29 cellular contexts compared by ENCODE assay signal in the genomic region with DNA sequence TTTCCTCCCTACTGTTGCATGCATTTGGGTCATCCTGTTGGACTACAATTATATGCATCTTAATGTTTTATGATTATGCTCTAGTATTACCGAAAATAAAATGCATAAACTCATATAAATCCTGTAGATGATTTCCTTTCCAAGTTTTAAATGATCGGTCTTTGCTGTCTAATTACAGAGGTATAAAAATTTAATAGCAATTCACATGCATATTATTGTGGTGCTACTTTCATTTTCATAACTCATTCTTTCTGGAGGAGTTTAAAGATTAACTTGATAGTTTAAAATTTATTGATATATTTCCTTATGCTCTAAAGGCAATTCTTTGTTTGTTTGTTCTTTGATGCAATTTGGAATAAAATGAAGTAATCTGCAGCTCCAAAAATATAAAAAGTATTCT.
"Had no signal": no experiment of that assay in that cellular context is flagged by ENCODE, and none has a peak within 500 bp of the region (broad histone marks: within the 10 kb centered on the region; RNA-seq: fewer than 3 reads in every experiment).

No MANE protein-coding gene starts in this region.

- ATAC-seq: naive thymus-derived CD8-positive, alpha-beta T cell; natural killer cell treated with Interleukin-12 subunit alpha and Interleukin-12 subunit beta and Interleukin-15 and Interleukin-18, amount 100 ng/mL, for 72 hours; psoas muscle; right cardiac atrium; right lobe of liver; stimulated activated memory B cell treated with anti-CD40 and anti-IgM and Interleukin-4, amounts not matched to agents 10 μg/mL and 1 μg/mL and 100 μg/mL, for 72 hours; stimulated activated naive CD8-positive, alpha-beta T cell treated with anti-CD3 and anti-CD28 coated beads, Interleukin-15, amount 100 ng/mL, for 72 hours; stimulated activated naive CD8-positive, alpha-beta T cell treated with anti-CD3 and anti-CD28 coated beads, Interleukin-15, Interleukin-2, amounts not matched to agents 100 U/mL and 50 U/mL, for 24 hours; upper lobe of right lung had no signal

- H3K27me3 ChIP-seq: neutrophil, right lobe of liver, sigmoid colon, spleen, suprapubic skin, testis, tibial artery, transverse colon, upper lobe of right lung, uterus had no signal

- DNase-seq: naive thymus-derived CD8-positive, alpha-beta T cell; nephron progenitor cell; nucleus accumbens; posterior cingulate gyrus; psoas muscle; right cardiac atrium; right lobe of liver; sigmoid colon; spleen; stimulated activated CD4-positive, alpha-beta T cell treated with anti-CD3 and anti-CD28 coated beads, Interleukin-12 subunit alpha, Interleukin-12 subunit beta, amount 100 ng/mL, for 4 hours; stimulated activated CD4-positive, alpha-beta T cell treated with anti-CD3 and anti-CD28 coated beads, Interleukin-1b, Interleukin-23, amount 100 ng/mL, for 48 hours; stimulated activated CD4-positive, alpha-beta T cell treated with anti-CD3 and anti-CD28 coated beads, Interleukin-4, amount 100 ng/mL, for 1 hour; stimulated activated CD4-positive, alpha-beta T cell treated with anti-CD3 and anti-CD28 coated beads, Interleukin-4, amount 100 ng/mL, for 4 hours; stimulated activated CD8-positive, alpha-beta memory T cell treated with anti-CD3 and anti-CD28 coated beads, Interleukin-4, amount 100 ng/mL, for 48 hours; stimulated activated naive CD4-positive, alpha-beta T cell; stimulated activated naive CD8-positive, alpha-beta T cell treated with anti-CD3 and anti-CD28 coated beads, Interleukin-15, amount 100 ng/mL, for 72 hours; stimulated activated naive CD8-positive, alpha-beta T cell treated with anti-CD3 and anti-CD28 coated beads, Interleukin-15, Interleukin-2, amounts not matched to agents 100 U/mL and 50 U/mL, for 24 hours; substantia nigra; testis; tibial artery; transverse colon; upper lobe of right lung; uterus had no signal

- H3K36me3 ChIP-seq: neutrophil, right lobe of liver, sigmoid colon, spleen, suprapubic skin, tibial artery, transverse colon, upper lobe of right lung, uterus had no signal

- H3K9me3 ChIP-seq: neutrophil, psoas muscle, right lobe of liver, sigmoid colon, suprapubic skin, testis, tibial artery, uterus had no signal

- H3K4me3 ChIP-seq: psoas muscle, right lobe of liver, sigmoid colon, smooth muscle cell, spleen, suprapubic skin, testis, tibial artery, transverse colon, upper lobe of right lung, uterus had no signal

- H3K27ac ChIP-seq: neutrophil, parathyroid adenoma, psoas muscle, right lobe of liver, sigmoid colon, spleen, suprapubic skin, testis, tibial artery, transverse colon, upper lobe of right lung, uterus had no signal

- H3K4me1 ChIP-seq: parathyroid adenoma, psoas muscle, right lobe of liver, sigmoid colon, spleen, suprapubic skin, testis, tibial artery, transverse colon, upper lobe of right lung, uterus had no signal
